31 cellular contexts compared by ENCODE assay signal in genomic region chr19:15913384-15913783, GRCh38. TPM values are rescaled to one million over a fixed set of nuclear protein-coding genes. Genes with fewer than 3 reads are reported as not detected.
"Had no signal": no experiment of that assay in that cellular context is flagged by ENCODE, and none has a peak within 500 bp of the region (broad histone marks: within the 10 kb centered on the region; RNA-seq: fewer than 3 reads in every experiment).

No MANE protein-coding gene starts in this region.

- H3K27ac ChIP-seq: ascending aorta, breast epithelium, cardiac muscle cell, colonic mucosa, foreskin keratinocyte, gastrocnemius medialis, heart left ventricle, WERI-Rb-1 had no signal

- DNase-seq: activated B cell treated with CpG ODN at 0.5 μM for 24 hours; activated CD4-positive, alpha-beta memory T cell treated with anti-CD3 and anti-CD28 coated beads, Interleukin-2, amount 10 ng/mL, durations not matched to agents 7 days and 5 days; activated CD4-positive, alpha-beta T cell treated with anti-CD3 and anti-CD28 coated beads, Interleukin-2, amount 10 ng/mL, durations not matched to agents 7 days and 5 days; activated CD4-positive, alpha-beta T cell treated with anti-CD3 and anti-CD28 coated beads, Interleukin-2, amount 50 U/mL, for 4 hours; activated CD8-positive, alpha-beta memory T cell treated with anti-CD3 and anti-CD28 coated beads, Interleukin-2, amount 50 U/mL, for 48 hours; activated naive CD4-positive, alpha-beta T cell treated with anti-CD3 and anti-CD28 coated beads for 36 hours; activated naive CD8-positive, alpha-beta T cell treated with anti-CD3 and anti-CD28 coated beads, Interleukin-2, amount 10 ng/mL, durations not matched to agents 7 days and 5 days; activated T-cell treated with anti-CD3 and anti-CD28 coated beads for 4 hours; activated T-cell treated with anti-CD3 and anti-CD28 coated beads, Interleukin-2, amount 50 U/mL, for 24 hours; activated T-cell treated with anti-CD3 and anti-CD28 coated beads, Interleukin-2, amount 50 U/mL, for 72 hours; central memory CD4-positive, alpha-beta T cell; cerebellar nuclear complex; colonic mucosa; effector memory CD4-positive, alpha-beta T cell; endodermal cell; foreskin keratinocyte; gastrocnemius medialis; glutamatergic neuron; heart left ventricle; T-helper 1 cell; T-helper 17 cell; T1000; WERI-Rb-1 had no signal

- H3K4me3 ChIP-seq: ascending aorta, breast epithelium, cardiac muscle cell, colonic mucosa, gastrocnemius medialis, heart left ventricle had no signal

- H3K27me3 ChIP-seq: cardiac muscle cell, colonic mucosa had no signal

- H3K4me1 ChIP-seq: ascending aorta, breast epithelium, colonic mucosa, foreskin keratinocyte, gastrocnemius medialis, heart left ventricle had no signal

- ATAC-seq: activated CD4-positive, CD25-positive, alpha-beta regulatory T cell treated with anti-CD3 and anti-CD28 coated beads, Interleukin-2, amount 50 U/mL, for 24 hours; activated naive CD4-positive, alpha-beta T cell treated with anti-CD3 and anti-CD28 coated beads, Interleukin-2, amount 50 U/mL, for 72 hours; activated T-cell treated with anti-CD3 and anti-CD28 coated beads, Interleukin-2, amount 50 U/mL, for 72 hours; esophagus mucosa; foreskin keratinocyte; gastrocnemius medialis; heart left ventricle; T-helper 17 cell had no signal

- H3K36me3 ChIP-seq: breast epithelium, cardiac muscle cell, colonic mucosa, gastrocnemius medialis, heart left ventricle, WERI-Rb-1 had no signal

- H3K9me3 ChIP-seq: colonic mucosa had no signal

RNA-seq across cellular contexts. Expression of gene CYP4F2, which starts 15.5 kb away (rescaled TPM):
- total RNA-seq: activated B cell treated with CpG ODN at 0.5 μM for 24 hours; activated CD4-positive, alpha-beta memory T cell treated with anti-CD3 and anti-CD28 coated beads, Interleukin-2, amount 10 ng/mL, durations not matched to agents 7 days and 5 days; activated CD4-positive, alpha-beta T cell treated with anti-CD3 and anti-CD28 coated beads, Interleukin-2, amount 10 ng/mL, durations not matched to agents 7 days and 5 days; cardiac muscle cell; dermis microvascular lymphatic vessel endothelial cell; endodermal cell; epithelial cell of proximal tubule; esophagus mucosa; foreskin keratinocyte; heart left ventricle; T-helper 17 cell had no signal
- polyA plus RNA-seq: cardiac muscle cell, heart left ventricle had no signal

RNA-seq across cellular contexts. Expression of gene CYP4F11, which starts 20.9 kb away (rescaled TPM):
- total RNA-seq: activated B cell treated with CpG ODN at 0.5 μM for 24 hours; activated CD4-positive, alpha-beta memory T cell treated with anti-CD3 and anti-CD28 coated beads, Interleukin-2, amount 10 ng/mL, durations not matched to agents 7 days and 5 days; activated CD4-positive, alpha-beta T cell treated with anti-CD3 and anti-CD28 coated beads, Interleukin-2, amount 10 ng/mL, durations not matched to agents 7 days and 5 days; activated naive CD4-positive, alpha-beta T cell treated with anti-CD3 and anti-CD28 coated beads for 36 hours; activated naive CD4-positive, alpha-beta T cell treated with anti-CD3 and anti-CD28 coated beads, Interleukin-2, amount 50 U/mL, for 72 hours; activated naive CD8-positive, alpha-beta T cell treated with anti-CD3 and anti-CD28 coated beads, Interleukin-2, amount 10 ng/mL, durations not matched to agents 7 days and 5 days; activated T-cell treated with anti-CD3 and anti-CD28 coated beads, Interleukin-2, amount 50 U/mL, for 72 hours; cardiac muscle cell; dermis microvascular lymphatic vessel endothelial cell; endodermal cell; epithelial cell of proximal tubule; T-helper 17 cell had no signal
- polyA plus RNA-seq: cardiac muscle cell had no signal

RNA-seq across cellular contexts. Expression of gene OR10H4, which starts 35.4 kb away (rescaled TPM):
- total RNA-seq: activated B cell treated with CpG ODN at 0.5 μM for 24 hours; activated CD4-positive, alpha-beta memory T cell treated with anti-CD3 and anti-CD28 coated beads, Interleukin-2, amount 10 ng/mL, durations not matched to agents 7 days and 5 days; activated CD4-positive, alpha-beta T cell treated with anti-CD3 and anti-CD28 coated beads, Interleukin-2, amount 10 ng/mL, durations not matched to agents 7 days and 5 days; activated naive CD4-positive, alpha-beta T cell treated with anti-CD3 and anti-CD28 coated beads for 36 hours; activated naive CD4-positive, alpha-beta T cell treated with anti-CD3 and anti-CD28 coated beads, Interleukin-2, amount 50 U/mL, for 72 hours; activated naive CD8-positive, alpha-beta T cell treated with anti-CD3 and anti-CD28 coated beads, Interleukin-2, amount 10 ng/mL, durations not matched to agents 7 days and 5 days; activated T-cell treated with anti-CD3 and anti-CD28 coated beads, Interleukin-2, amount 50 U/mL, for 72 hours; ascending aorta; breast epithelium; cardiac muscle cell; colonic mucosa; dermis microvascular lymphatic vessel endothelial cell; endodermal cell; epithelial cell of proximal tubule; esophagus mucosa; foreskin keratinocyte; gastrocnemius medialis; heart left ventricle; T-helper 17 cell had no signal
- polyA plus RNA-seq: cardiac muscle cell, foreskin keratinocyte, heart left ventricle had no signal
